ENCODE assay signal across 8 cellular contexts in genomic region chr2:32933756-32934095, GRCh38.
"Had no signal": no experiment of that assay in that cellular context is flagged by ENCODE, and none has a peak within 500 bp of the region (broad histone marks: within the 10 kb centered on the region; RNA-seq: fewer than 3 reads in every experiment).

No MANE protein-coding gene starts in this region.

- H3K36me3 ChIP-seq: HAP-1 had no signal

- DNase-seq: H7, HFFc6, IMR-90, KBM-7 had no signal

- H3K9me3 ChIP-seq: HAP-1 had no signal

- H3K27ac ChIP-seq: HL-60 had no signal

- ATAC-seq: GM23338, HCT116 had no signal

- H3K4me1 ChIP-seq: HAP-1 had no signal

- H2AFZ ChIP-seq: GM23338 had no signal

- H3K4me3 ChIP-seq: GM23338, HAP-1 had no signal

- H3K4me2 ChIP-seq: GM23338 had no signal
